In the genomic region with DNA sequence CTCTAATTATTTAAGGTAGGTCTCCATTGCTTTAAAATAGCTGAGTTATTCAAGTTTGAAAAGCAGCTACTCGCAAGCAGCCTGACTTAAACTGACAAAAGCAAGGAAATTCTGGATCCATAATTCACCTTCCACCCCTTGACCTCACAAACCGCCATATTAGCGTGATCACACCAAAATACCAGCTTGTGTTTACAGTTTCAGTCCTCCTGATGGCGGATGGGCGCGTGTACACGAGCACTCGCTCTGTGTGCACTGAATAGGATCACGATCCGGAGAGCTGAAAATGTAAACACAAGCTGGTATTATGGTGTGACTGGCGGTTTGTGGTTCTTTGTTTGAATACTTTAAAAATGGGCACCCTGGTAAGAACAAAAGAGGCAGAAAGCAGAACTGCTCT, we compare ENCODE assay signal across 1 cellular context.
TF ChIP-seq lines count a peak whose summit lies in the region.

No MANE protein-coding gene starts in this region.

TF ChIP-seq in K562, 482 proteins besides CTCF, POLR2A, EP300 and RAD21 (continued from another document):
- TF ChIP-seq, protein P1, sequence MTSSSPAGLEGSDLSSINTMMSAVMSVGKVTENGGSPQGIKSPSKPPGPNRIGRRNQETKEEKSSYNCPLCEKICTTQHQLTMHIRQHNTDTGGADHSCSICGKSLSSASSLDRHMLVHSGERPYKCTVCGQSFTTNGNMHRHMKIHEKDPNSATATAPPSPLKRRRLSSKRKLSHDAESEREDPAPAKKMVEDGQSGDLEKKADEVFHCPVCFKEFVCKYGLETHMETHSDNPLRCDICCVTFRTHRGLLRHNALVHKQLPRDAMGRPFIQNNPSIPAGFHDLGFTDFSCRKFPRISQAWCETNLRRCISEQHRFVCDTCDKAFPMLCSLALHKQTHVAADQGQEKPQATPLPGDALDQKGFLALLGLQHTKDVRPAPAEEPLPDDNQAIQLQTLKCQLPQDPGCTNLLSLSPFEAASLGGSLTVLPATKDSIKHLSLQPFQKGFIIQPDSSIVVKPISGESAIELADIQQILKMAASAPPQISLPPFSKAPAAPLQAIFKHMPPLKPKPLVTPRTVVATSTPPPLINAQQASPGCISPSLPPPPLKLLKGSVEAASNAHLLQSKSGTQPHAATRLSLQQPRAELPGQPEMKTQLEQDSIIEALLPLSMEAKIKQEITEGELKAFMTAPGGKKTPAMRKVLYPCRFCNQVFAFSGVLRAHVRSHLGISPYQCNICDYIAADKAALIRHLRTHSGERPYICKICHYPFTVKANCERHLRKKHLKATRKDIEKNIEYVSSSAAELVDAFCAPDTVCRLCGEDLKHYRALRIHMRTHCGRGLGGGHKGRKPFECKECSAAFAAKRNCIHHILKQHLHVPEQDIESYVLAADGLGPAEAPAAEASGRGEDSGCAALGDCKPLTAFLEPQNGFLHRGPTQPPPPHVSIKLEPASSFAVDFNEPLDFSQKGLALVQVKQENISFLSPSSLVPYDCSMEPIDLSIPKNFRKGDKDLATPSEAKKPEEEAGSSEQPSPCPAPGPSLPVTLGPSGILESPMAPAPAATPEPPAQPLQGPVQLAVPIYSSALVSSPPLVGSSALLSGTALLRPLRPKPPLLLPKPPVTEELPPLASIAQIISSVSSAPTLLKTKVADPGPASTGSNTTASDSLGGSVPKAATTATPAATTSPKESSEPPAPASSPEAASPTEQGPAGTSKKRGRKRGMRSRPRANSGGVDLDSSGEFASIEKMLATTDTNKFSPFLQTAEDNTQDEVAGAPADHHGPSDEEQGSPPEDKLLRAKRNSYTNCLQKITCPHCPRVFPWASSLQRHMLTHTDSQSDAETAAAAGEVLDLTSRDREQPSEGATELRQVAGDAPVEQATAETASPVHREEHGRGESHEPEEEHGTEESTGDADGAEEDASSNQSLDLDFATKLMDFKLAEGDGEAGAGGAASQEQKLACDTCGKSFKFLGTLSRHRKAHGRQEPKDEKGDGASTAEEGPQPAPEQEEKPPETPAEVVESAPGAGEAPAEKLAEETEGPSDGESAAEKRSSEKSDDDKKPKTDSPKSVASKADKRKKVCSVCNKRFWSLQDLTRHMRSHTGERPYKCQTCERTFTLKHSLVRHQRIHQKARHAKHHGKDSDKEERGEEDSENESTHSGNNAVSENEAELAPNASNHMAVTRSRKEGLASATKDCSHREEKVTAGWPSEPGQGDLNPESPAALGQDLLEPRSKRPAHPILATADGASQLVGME (CRISPR knock-in tag; IDR thresholded peaks at IDR 0.05): no peak
- TF ChIP-seq, protein P2, sequence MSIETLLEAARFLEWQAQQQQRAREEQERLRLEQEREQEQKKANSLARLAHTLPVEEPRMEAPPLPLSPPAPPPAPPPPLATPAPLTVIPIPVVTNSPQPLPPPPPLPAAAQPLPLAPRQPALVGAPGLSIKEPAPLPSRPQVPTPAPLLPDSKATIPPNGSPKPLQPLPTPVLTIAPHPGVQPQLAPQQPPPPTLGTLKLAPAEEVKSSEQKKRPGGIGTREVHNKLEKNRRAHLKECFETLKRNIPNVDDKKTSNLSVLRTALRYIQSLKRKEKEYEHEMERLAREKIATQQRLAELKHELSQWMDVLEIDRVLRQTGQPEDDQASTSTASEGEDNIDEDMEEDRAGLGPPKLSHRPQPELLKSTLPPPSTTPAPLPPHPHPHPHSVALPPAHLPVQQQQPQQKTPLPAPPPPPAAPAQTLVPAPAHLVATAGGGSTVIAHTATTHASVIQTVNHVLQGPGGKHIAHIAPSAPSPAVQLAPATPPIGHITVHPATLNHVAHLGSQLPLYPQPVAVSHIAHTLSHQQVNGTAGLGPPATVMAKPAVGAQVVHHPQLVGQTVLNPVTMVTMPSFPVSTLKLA (conservative IDR thresholded peaks at IDR 0.05): 0 out of 4 replicates have a peak, but pooled peaks of 1 of the 2 experiments have one; percentile 23
- TF ChIP-seq YY1 (IDR thresholded peaks at IDR 0.05; ENCODE audit: borderline replicate concordance in 1 of 3, control insufficient read depth in 1 of 3, extremely low read depth in 1 of 3, insufficient read depth in 3 of 3, insufficient read length in 1 of 3, insufficient replicate concordance in 2 of 3, low read depth in 1 of 3, low read length in 2 of 3): peak in 1 of 3 experiments; percentile 81
- no peak for TF ChIP-seq ZBED1 (IDR thresholded peaks at IDR 0.05)
- TF ChIP-seq ZNF197 (CRISPR knock-in tag; IDR thresholded peaks at IDR 0.05; ENCODE audit: low read depth): no peak
- no peak for TF ChIP-seq ETV1 (tag; conservative IDR thresholded peaks at IDR 0.05; ENCODE audit: low read depth)
- TF ChIP-seq, protein P3, sequence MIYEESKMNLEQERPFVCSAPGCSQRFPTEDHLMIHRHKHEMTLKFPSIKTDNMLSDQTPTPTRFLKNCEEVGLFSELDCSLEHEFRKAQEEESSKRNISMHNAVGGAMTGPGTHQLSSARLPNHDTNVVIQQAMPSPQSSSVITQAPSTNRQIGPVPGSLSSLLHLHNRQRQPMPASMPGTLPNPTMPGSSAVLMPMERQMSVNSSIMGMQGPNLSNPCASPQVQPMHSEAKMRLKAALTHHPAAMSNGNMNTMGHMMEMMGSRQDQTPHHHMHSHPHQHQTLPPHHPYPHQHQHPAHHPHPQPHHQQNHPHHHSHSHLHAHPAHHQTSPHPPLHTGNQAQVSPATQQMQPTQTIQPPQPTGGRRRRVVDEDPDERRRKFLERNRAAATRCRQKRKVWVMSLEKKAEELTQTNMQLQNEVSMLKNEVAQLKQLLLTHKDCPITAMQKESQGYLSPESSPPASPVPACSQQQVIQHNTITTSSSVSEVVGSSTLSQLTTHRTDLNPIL (CRISPR knock-in tag; IDR thresholded peaks at IDR 0.05): no peak
- TF ChIP-seq NR2C1 (IDR thresholded peaks at IDR 0.05): peak; percentile 55
- TF ChIP-seq NR2C1 (tag; IDR thresholded peaks at IDR 0.05): peak; percentile 54; the same call in 1 of the 2 replicates
